Comparison of ENCODE assay signal across 8 cellular contexts in genomic region chr17:7307686-7308624, GRCh38. TPM values are rescaled to one million over a fixed set of nuclear protein-coding genes. Genes with fewer than 3 reads are reported as not detected.
DNase-seq lines count a peak whose midpoint lies in the region; ATAC-seq, FAIRE-seq and TF ChIP-seq lines count a peak whose summit lies in the region.

No MANE protein-coding gene starts in this region.

- H3K9ac ChIP-seq in mucosa of stomach (ENCODE audit: low read length) = peak overlapping the region; percentile 86

- H3K36me3 Mint-ChIP-seq in activated CD8-positive, alpha-beta memory T cell treated with anti-CD3 and anti-CD28 coated beads, Interleukin-2, amount 10 ng/mL, durations not matched to agents 7 days and 5 days = peaks cover 41% of the 10 kb centered on the region

- H3K36me3 ChIP-seq in mucosa of stomach (ENCODE audit: control insufficient read depth, insufficient read depth, low read length) = peaks cover 13% of the 10 kb centered on the region
- peaks cover 27% of the 10 kb centered on the region for H3K36me3 ChIP-seq in thymus (ENCODE audit: control insufficient read depth, insufficient read depth)

- H3K27ac Mint-ChIP-seq in activated CD8-positive, alpha-beta memory T cell treated with anti-CD3 and anti-CD28 coated beads, Interleukin-2, amount 10 ng/mL, durations not matched to agents 7 days and 5 days = peak overlapping the region; percentile 96

- H3K4me1 Mint-ChIP-seq in activated CD8-positive, alpha-beta memory T cell treated with anti-CD3 and anti-CD28 coated beads, Interleukin-2, amount 10 ng/mL, durations not matched to agents 7 days and 5 days = peaks cover 46% of the 10 kb centered on the region

- no peak for TF ChIP-seq CTCF in LNCaP clone FGC (IDR thresholded peaks at IDR 0.05; ENCODE audit: control insufficient read depth, extremely low read depth, insufficient read depth)

- H3K4me3 ChIP-seq in LNCaP clone FGC (ENCODE audit: low read depth, low read length) = peak overlapping the region; percentile 66
- peak overlapping the region; percentile 91 for H3K4me3 ChIP-seq in mucosa of stomach (ENCODE audit: low read length)
- H3K4me3 ChIP-seq in thymus (ENCODE audit: low read length) = peak overlapping the region; percentile 90

- peak; percentile 11 for ATAC-seq in activated CD8-positive, alpha-beta memory T cell treated with anti-CD3 and anti-CD28 coated beads, Interleukin-2, amount 10 ng/mL, durations not matched to agents 7 days and 5 days

- H3K4me1 ChIP-seq in mucosa of stomach (ENCODE audit: control insufficient read depth, insufficient read depth, low read length) (peaks cover 20% of the 10 kb centered on the region), thymus (ENCODE audit: control insufficient read depth, insufficient read depth, low read length) (peaks cover 16% of the 10 kb centered on the region)

- FAIRE-seq in RCC 7860 (lab: Jason Lieb, UNC) = no peak

- H3K27me3 ChIP-seq in mucosa of stomach (ENCODE audit: control insufficient read depth, insufficient read depth, low read length) (no peaks in the 10 kb centered on the region), thymus (ENCODE audit: control insufficient read depth, insufficient read depth) (no peaks in the 10 kb centered on the region)

- H3K27ac ChIP-seq in thymus (ENCODE audit: low read depth) = peak overlapping the region; percentile 99

- H3K9me3 ChIP-seq in mucosa of stomach (ENCODE audit: control insufficient read depth, low read length) (no peaks in the 10 kb centered on the region), thymus (ENCODE audit: control insufficient read depth) (no peaks in the 10 kb centered on the region)

- H3K4me3 Mint-ChIP-seq in activated CD8-positive, alpha-beta memory T cell treated with anti-CD3 and anti-CD28 coated beads, Interleukin-2, amount 10 ng/mL, durations not matched to agents 7 days and 5 days = peak overlapping the region; percentile 91

- no peaks in the 10 kb centered on the region for H3K9me3 Mint-ChIP-seq in activated CD8-positive, alpha-beta memory T cell treated with anti-CD3 and anti-CD28 coated beads, Interleukin-2, amount 10 ng/mL, durations not matched to agents 7 days and 5 days (ENCODE audit: low read depth)

- CTCF ChIA-PET in activated CD8-positive, alpha-beta memory T cell treated with anti-CD3 and anti-CD28 coated beads, Interleukin-2, amount 10 ng/mL, durations not matched to agents 7 days and 5 days (lab: Charles Lee) = interaction anchor here (1.2 to 3.2 kb wide), 3 partner anchors 11 to 29 kb away, joined by 4 to 14 read pairs (median 13); partner anchors contain the start of genes ACAP1 and SLC2A4

- WGBS in thymus = under 1% methylated on average over 103 of the region's 104 CpGs

- TF ChIP-seq POLR2A in GM15510 (IDR thresholded peaks at IDR 0.05; ENCODE audit: borderline replicate concordance, extremely low read depth, insufficient read length) (peak; percentile 30), erythroblast (IDR thresholded peaks at IDR 0.05; ENCODE audit: low read length) (no peak)

- no peaks in the 10 kb centered on the region for H3K27me3 Mint-ChIP-seq in activated CD8-positive, alpha-beta memory T cell treated with anti-CD3 and anti-CD28 coated beads, Interleukin-2, amount 10 ng/mL, durations not matched to agents 7 days and 5 days

- DNase-seq in LNCaP clone FGC (ENCODE audit: low read depth) = no peak
- peak; percentile 74 for DNase-seq in activated CD8-positive, alpha-beta memory T cell treated with anti-CD3 and anti-CD28 coated beads, Interleukin-2, amount 10 ng/mL, durations not matched to agents 7 days and 5 days
- peak; percentile 83 to 88 for DNase-seq in erythroblast (lab: John Stamatoyannopoulos, UW)
- no peak for DNase-seq in NCI-H345 (lab: John Stamatoyannopoulos, UW)
- no peak for DNase-seq in RCC 7860 (ENCODE audit: low spot score)

RNA-seq across cellular contexts. Expression of gene EIF5A, which starts 0.5 kb away (rescaled TPM):
- total RNA-seq in activated CD8-positive, alpha-beta memory T cell treated with anti-CD3 and anti-CD28 coated beads, Interleukin-2, amount 10 ng/mL, durations not matched to agents 7 days and 5 days = 100 to 1,000 TPM; 575 to 853 TPM
- polyA plus RNA-seq in thymus = 324 TPM

RNA-seq across cellular contexts. Expression of gene GPS2, which starts 7.2 kb away (rescaled TPM):
- 10 to 100 TPM; 83.7 to 85.1 TPM for total RNA-seq in activated CD8-positive, alpha-beta memory T cell treated with anti-CD3 and anti-CD28 coated beads, Interleukin-2, amount 10 ng/mL, durations not matched to agents 7 days and 5 days
- 71.3 TPM for polyA plus RNA-seq in thymus

RNA-seq across cellular contexts. Expression of gene YBX2, which starts 13.5 kb away (rescaled TPM):
- 1 to 10 TPM in 1 of 2 experiments, under 1 TPM in 1; 0.35 to 1.4 TPM for total RNA-seq in activated CD8-positive, alpha-beta memory T cell treated with anti-CD3 and anti-CD28 coated beads, Interleukin-2, amount 10 ng/mL, durations not matched to agents 7 days and 5 days
- 0.48 TPM for polyA plus RNA-seq in thymus

RNA-seq across cellular contexts. Expression of gene NEURL4, which starts 21.2 kb away (rescaled TPM):
- total RNA-seq in activated CD8-positive, alpha-beta memory T cell treated with anti-CD3 and anti-CD28 coated beads, Interleukin-2, amount 10 ng/mL, durations not matched to agents 7 days and 5 days = 10 to 100 TPM; 43.7 to 44.8 TPM
- polyA plus RNA-seq in thymus = 39.6 TPM

RNA-seq across cellular contexts. Expression of gene SLC2A4, which starts 26.4 kb away (rescaled TPM):
- total RNA-seq in activated CD8-positive, alpha-beta memory T cell treated with anti-CD3 and anti-CD28 coated beads, Interleukin-2, amount 10 ng/mL, durations not matched to agents 7 days and 5 days = not detected
- 1.2 TPM for polyA plus RNA-seq in thymus

Comparison
In these comparisons a context has a peak if more than half of its experiments do, and no peak if none do; other contexts are left out.
1. DNase-seq: peak in activated CD8-positive, alpha-beta memory T cell treated with anti-CD3 and anti-CD28 coated beads, Interleukin-2, amount 10 ng/mL, durations not matched to agents 7 days and 5 days (single experiment) and erythroblast (2 of 2); none in LNCaP clone FGC (single experiment), NCI-H345 (single experiment) and RCC 7860 (single experiment).
2. Peak in every context shown above with its lines, with median percentiles within 50 percentile points of each other: H3K4me3 ChIP-seq.